Comparison of ENCODE assay signal across 21 cellular contexts in genomic region chr2:148231858-148232257, GRCh38.
DNase-seq lines count a peak whose midpoint lies in the region; ATAC-seq, FAIRE-seq and TF ChIP-seq lines count a peak whose summit lies in the region.
"Had no signal": no experiment of that assay in that cellular context is flagged by ENCODE, and none has a peak within 500 bp of the region (broad histone marks: within the 10 kb centered on the region; RNA-seq: fewer than 3 reads in every experiment).

No MANE protein-coding gene starts in this region.

- H3K9ac ChIP-seq in HepG2 (ENCODE audit: insufficient read depth, low read depth, low read length) (no peak overlapping the region), mesenchymal stem cell (ENCODE audit: low read length) (no peak overlapping the region)
- H3K9ac ChIP-seq: BLaER1 had no signal

- TF ChIP-seq POLR2A in HepG2 (IDR thresholded peaks at IDR 0.05; ENCODE audit: insufficient read depth in 1 of 2, low read depth in 2 of 2, low read length in 2 of 2) (no peak), right lobe of liver (IDR thresholded peaks at IDR 0.05) (no peak)

- H3K4ac ChIP-seq in mesenchymal stem cell (ENCODE audit: low read depth in 1 of 2, low read length in 2 of 2), result no peak overlapping the region

- no peak overlapping the region for H4K8ac ChIP-seq in mesenchymal stem cell (ENCODE audit: low read length)

- 59% methylated on average over 3 of the region's 3 CpGs for WGBS in HepG2 (ENCODE audit: low lambda C conversion rate)
- WGBS in right lobe of liver (ENCODE audit: insufficient coverage, low coverage, low lambda C conversion rate, missing lambda C conversion rate), result 82% methylated on average over 3 of the region's 3 CpGs
- 56% methylated on average over 3 of the region's 3 CpGs for WGBS in mesenchymal stem cell

- no peak overlapping the region for H2AFZ ChIP-seq in HepG2 (ENCODE audit: low read length)
- H2AFZ ChIP-seq in mesenchymal stem cell (ENCODE audit: low read depth, low read length), result no peak overlapping the region

- DNase-seq in HepG2 (ENCODE audit: low spot score) (peak; percentile 40), right lobe of liver (no peak), mesenchymal stem cell (peak; percentile 7), inferior parietal cortex (ENCODE audit: extremely low spot score) (no peak), activated gamma-delta T cell treated with Interleukin-2 at 50 U/mL for 16 hours (no peak)
- DNase-seq: 8988T; ACHN; BE2C; C1 segment of cervical spinal cord; Caco-2; Calu3; CD4-positive, alpha-beta T cell; CD8-positive, alpha-beta T cell; DMS79 treated with DMSO at 0.1 percent for 48 hours; GF-D8 had no signal

- H3K36me3 ChIP-seq in HepG2 (replicated peaks in 1 of 2; ENCODE audit: control insufficient read depth in 1 of 2, insufficient read depth in 2 of 2, low read length in 2 of 2) (no peaks in the 10 kb centered on the region), right lobe of liver (no peaks in the 10 kb centered on the region), mesenchymal stem cell (ENCODE audit: control insufficient read depth in 1 of 2, insufficient read depth in 2 of 2, low read depth in 1 of 2, low read length in 2 of 2) (peaks cover 10 to 38% of the 10 kb centered on the region in 2 experiments)
- H3K36me3 ChIP-seq: BE2C had no signal

- peaks cover 21% of the 10 kb centered on the region for H3K79me1 ChIP-seq in mesenchymal stem cell (replicated peaks; ENCODE audit: low read length, poor library complexity, severe bottlenecking)

- no peak overlapping the region for H3K18ac ChIP-seq in mesenchymal stem cell (ENCODE audit: low read depth in 1 of 2, low read length in 2 of 2)

- peak; percentile 63 for ATAC-seq in HepG2
- ATAC-seq in right lobe of liver, result no peak
- ATAC-seq: CD8-positive, alpha-beta T cell had no signal

- H4K20me1 ChIP-seq in HepG2 (ENCODE audit: insufficient read depth, low read length), result no peaks in the 10 kb centered on the region
- H4K20me1 ChIP-seq: BLaER1 had no signal

- no peak overlapping the region for H3K23ac ChIP-seq in mesenchymal stem cell (ENCODE audit: low read length in 2 of 2)

- no TSS peak for BruUV-seq in HepG2 (replicated peaks; lab: Mats Ljungman, UMichigan)

- no peak overlapping the region for H2BK15ac ChIP-seq in mesenchymal stem cell (ENCODE audit: low read depth, poor library complexity, severe bottlenecking)

- POLR2A ChIA-PET in HepG2 (lab: Yijun Ruan, JAX), result no interaction called here

- intact Hi-C loops in HepG2 (cut with micrococcal nuclease; ENCODE audit: unreplicated experiment) (no loop called here), right lobe of liver (cut with DNase I) (no loop called here)

- H2BK5ac ChIP-seq in mesenchymal stem cell (ENCODE audit: low read depth, low read length, poor library complexity, severe bottlenecking), result no peak overlapping the region

- no peak for TF ChIP-seq CTCF in HepG2 (CRISPR knock-in tag; IDR thresholded peaks at IDR 0.05)
- TF ChIP-seq CTCF in right lobe of liver (IDR thresholded peaks at IDR 0.05), result no peak

- no peak for FAIRE-seq in HepG2 (lab: Jason Lieb, UNC)
- FAIRE-seq: A204.1, D721Med, G401.6, GM12891, GM19239 had no signal

- CTCF ChIA-PET in HepG2 (lab: Yijun Ruan, JAX; ENCODE audit: low intra/inter-chr PET ratio, low total read pairs), result no interaction called here

- in situ Hi-C loops in HepG2 (cut with HindIII; ENCODE audit: extremely low pct_ligation_motif_present, low pct_unique_long_range_greater_than_20kb), result no loop called here

- peaks cover 9% of the 10 kb centered on the region for H3K4me1 ChIP-seq in HepG2 (ENCODE audit: insufficient read depth, low read length)
- H3K4me1 ChIP-seq in right lobe of liver, result no peaks in the 10 kb centered on the region
- no peaks in the 10 kb centered on the region for H3K4me1 ChIP-seq in mesenchymal stem cell (ENCODE audit: control insufficient read depth, insufficient read depth, low read depth, low read length)
- H3K4me1 ChIP-seq: BE2C, BLaER1 had no signal

- TF ChIP-seq EP300 in HepG2 (IDR thresholded peaks at IDR 0.05; ENCODE audit: low read depth in 2 of 2, low read length in 2 of 2), result no peak
- TF ChIP-seq EP300 in HepG2 (CRISPR knock-in tag; IDR thresholded peaks at IDR 0.05; ENCODE audit: borderline replicate concordance), result no peak

- TF ChIP-seq RAD21 in HepG2 (CRISPR knock-in tag; IDR thresholded peaks at IDR 0.05), result no peak

- H3K27ac ChIP-seq in HepG2 (ENCODE audit: extremely low read length, insufficient read depth, low read length), result no peak overlapping the region
- H3K27ac ChIP-seq in right lobe of liver, result no peak overlapping the region
- H3K27ac ChIP-seq in mesenchymal stem cell (ENCODE audit: low read length, poor library complexity, severe bottlenecking), result no peak overlapping the region
- H3K27ac ChIP-seq: BLaER1 had no signal

- H2BK120ac ChIP-seq in mesenchymal stem cell (ENCODE audit: low read depth, low read length), result no peak overlapping the region

- H3K79me2 ChIP-seq in HepG2 (ENCODE audit: insufficient read depth, low read length), result no peaks in the 10 kb centered on the region

- no peak overlapping the region for H3K14ac ChIP-seq in mesenchymal stem cell (ENCODE audit: low read length in 2 of 2)

- no peak overlapping the region for H2BK12ac ChIP-seq in mesenchymal stem cell (ENCODE audit: low read length in 2 of 2)

- no peak overlapping the region for H4K91ac ChIP-seq in mesenchymal stem cell (ENCODE audit: low read length)

- no peaks in the 10 kb centered on the region for H3K27me3 ChIP-seq in HepG2 (ENCODE audit: control insufficient read depth in 1 of 2, insufficient read depth in 2 of 2, low read length in 2 of 2)
- no peaks in the 10 kb centered on the region for H3K27me3 ChIP-seq in right lobe of liver
- H3K27me3 ChIP-seq in mesenchymal stem cell (ENCODE audit: control insufficient read depth in 1 of 2, insufficient read depth in 1 of 2, low read length in 2 of 2), result no peaks in the 10 kb centered on the region
- H3K27me3 ChIP-seq: BE2C, BLaER1 had no signal

- H3K4me3 ChIP-seq in HepG2 (replicated peaks in 1 of 3; ENCODE audit: insufficient read depth in 1 of 3, low read depth in 2 of 3, low read length in 3 of 3) (no peak overlapping the region), right lobe of liver (no peak overlapping the region), mesenchymal stem cell (ENCODE audit: insufficient read depth in 1 of 2, low read depth in 1 of 2, low read length in 2 of 2) (no peak overlapping the region)
- H3K4me3 ChIP-seq: BLaER1 had no signal

- no peak overlapping the region for H2AK5ac ChIP-seq in mesenchymal stem cell (ENCODE audit: low read length, severe bottlenecking)

- peaks cover 3% of the 10 kb centered on the region; the same call in 1 of the 2 replicates for H3K9me3 ChIP-seq in HepG2 (ENCODE audit: low read length)
- no peaks in the 10 kb centered on the region for H3K9me3 ChIP-seq in right lobe of liver
- H3K9me3 ChIP-seq in mesenchymal stem cell (ENCODE audit: control insufficient read depth, low read length), result peaks cover 16% of the 10 kb centered on the region
- H3K9me3 ChIP-seq: BE2C, Caco-2 had no signal

- H3K4me2 ChIP-seq in HepG2 (ENCODE audit: low read depth, low read length) (no peak overlapping the region), mesenchymal stem cell (ENCODE audit: low read length, poor library complexity, severe bottlenecking) (no peak overlapping the region)
- H3K4me2 ChIP-seq: BLaER1 had no signal

TF ChIP-seq in HepG2, 621 proteins besides CTCF, POLR2A, EP300 and RAD21 (continues in another document):
- TF ChIP-seq ZNF343 (CRISPR knock-in tag; IDR thresholded peaks at IDR 0.05) (no peak), ARID5B (CRISPR knock-in tag; IDR thresholded peaks at IDR 0.05) (0 out of 2 replicates have a peak, but pooled peaks have one; percentile 10), KDM3A (CRISPR knock-in tag; IDR thresholded peaks at IDR 0.05; ENCODE audit: low read depth) (no peak), ZNF792 (CRISPR knock-in tag; IDR thresholded peaks at IDR 0.05) (no peak), KLF16 (CRISPR knock-in tag; IDR thresholded peaks at IDR 0.05) (no peak), PBX3 (CRISPR knock-in tag; IDR thresholded peaks at IDR 0.05; ENCODE audit: borderline replicate concordance) (no peak), HNF4A (CRISPR knock-in tag; IDR thresholded peaks at IDR 0.05) (0 out of 2 replicates have a peak, but pooled peaks have one; percentile 22), NR2F1 (CRISPR knock-in tag; IDR thresholded peaks at IDR 0.05) (0 out of 4 replicates have a peak, but pooled peaks of 1 of the 2 experiments have one; percentile 11)

Comparison
In these comparisons a context has a peak if more than half of its experiments do, and no peak if none do; other contexts are left out.
1. DNase-seq: peak in HepG2 (single experiment) and mesenchymal stem cell (single experiment); none in right lobe of liver (0 of 3), inferior parietal cortex (single experiment) and activated gamma-delta T cell treated with Interleukin-2 at 50 U/mL for 16 hours (single experiment).